Comparison of ENCODE assay signal across 9 cellular contexts in genomic region chr12:8226992-8227731, GRCh38. TPM values are rescaled to one million over a fixed set of nuclear protein-coding genes. Genes with fewer than 3 reads are reported as not detected.
A peak's percentile ranks its signal among the peaks of the same experiment; 100 is the strongest.
DNase-seq lines count a peak whose midpoint lies in the region; TF ChIP-seq lines count a peak whose summit lies in the region.
"Not testable (repeated sequence)": the region's sequence is repeated elsewhere in the genome, so short reads cannot be mapped to it uniquely, and the experiment has no call there.
"Had no signal": no experiment of that assay in that cellular context is flagged by ENCODE, and none has a peak within 500 bp of the region (broad histone marks: within the 10 kb centered on the region; RNA-seq: fewer than 3 reads in every experiment).

Gene FAM90A1, minus strand, starts transcription at chr12:8227618. Its CDS starts 2,786 bp downstream, at chr12:8224832.

- not testable (repeated sequence) for H3K27me3 Mint-ChIP-seq in dendritic cell treated with granulocyte-macrophage colony-stimulating factor and Interleukin-4, amounts not matched to agents 40 ng/mL and 50 ng/mL, for 4 days; type B pancreatic cell

- not testable (repeated sequence) for TF ChIP-seq CTCF in type B pancreatic cell (conservative IDR thresholded peaks at IDR 0.05)

- DNase-seq in DMS53 treated with DMSO at 0.1 percent for 48 hours (lab: John Stamatoyannopoulos, UW; ENCODE audit: unreplicated experiment) (peak; percentile 70), Kasumi-1 (lab: John Stamatoyannopoulos, UW) (peak; percentile 7 to 11), RKO (ENCODE audit: low spot score) (peak; percentile 24), islet precursor cell (peak; percentile 90), posterior cingulate gyrus (peak in 8 of 10 donors; percentile 43 to 93 (median 64))
- DNase-seq in activated T-cell treated with anti-CD3 and anti-CD28 coated beads, Interleukin-2, amount 50 U/mL, for 48 hours: peak; percentile 55 to 65
- not testable (repeated sequence) for DNase-seq in type B pancreatic cell (ENCODE audit: extremely low spot score, unreplicated experiment)

- not testable (repeated sequence) for H3K36me3 Mint-ChIP-seq in dendritic cell treated with granulocyte-macrophage colony-stimulating factor and Interleukin-4, amounts not matched to agents 40 ng/mL and 50 ng/mL, for 4 days (ENCODE audit: low read depth); type B pancreatic cell

- intact Hi-C loops in dendritic cell treated with granulocyte-macrophage colony-stimulating factor and Interleukin-4, amounts not matched to agents 40 ng/mL and 50 ng/mL, for 4 days (cut with micrococcal nuclease); posterior cingulate gyrus (cut with DNase I): not testable (repeated sequence)

- H3K27ac Mint-ChIP-seq in dendritic cell treated with granulocyte-macrophage colony-stimulating factor and Interleukin-4, amounts not matched to agents 40 ng/mL and 50 ng/mL, for 4 days: peak within 1 kb of the TSS; percentile 91
- not testable (repeated sequence) for H3K27ac Mint-ChIP-seq in type B pancreatic cell

- H3K4me3 Mint-ChIP-seq in dendritic cell treated with granulocyte-macrophage colony-stimulating factor and Interleukin-4, amounts not matched to agents 40 ng/mL and 50 ng/mL, for 4 days: peak within 1 kb of the TSS; percentile 85
- H3K4me3 Mint-ChIP-seq in type B pancreatic cell: peak within 1 kb of the TSS; percentile 31

- not testable (repeated sequence) for H3K9me3 Mint-ChIP-seq in dendritic cell treated with granulocyte-macrophage colony-stimulating factor and Interleukin-4, amounts not matched to agents 40 ng/mL and 50 ng/mL, for 4 days; type B pancreatic cell

- peaks cover 56% of the 10 kb centered on the region for H3K4me1 Mint-ChIP-seq in dendritic cell treated with granulocyte-macrophage colony-stimulating factor and Interleukin-4, amounts not matched to agents 40 ng/mL and 50 ng/mL, for 4 days (ENCODE audit: low read depth)
- not testable (repeated sequence) for H3K4me1 Mint-ChIP-seq in type B pancreatic cell (ENCODE audit: unreplicated experiment)

RNA-seq across cellular contexts. Expression of gene FAM90A1, which starts in this region (rescaled TPM):
- 0.36 TPM in 1 of 2 replicates, not detected in the other for total RNA-seq in type B pancreatic cell (ENCODE audit: low replicate concordance)
- total RNA-seq: vagina had no signal
